ENCODE assay signal across 8 cellular contexts in genomic region chr13:44141725-44142539, GRCh38.
DNase-seq lines count a peak whose midpoint lies in the region; ATAC-seq and TF ChIP-seq lines count a peak whose summit lies in the region.

No MANE protein-coding gene starts in this region.

- in situ Hi-C loops in GM13977 (cut with MboI; ENCODE audit: low pct_unique_long_range_greater_than_20kb, low sequenced_read_pairs, unreplicated experiment): no loop called here

- intact Hi-C loops in uterus (cut with DNase I; ENCODE audit: low total_unique reads): loop anchor here (5.0 kb wide), 1 partner anchor 295 kb away; no protein-coding TSS in a partner anchor

- peak overlapping the region; percentile 89 for H3K4me3 Mint-ChIP-seq in T-helper 1 cell treated with Interleukin-12 subunit alpha and Interleukin-12 subunit beta and Interleukin-4 antibody, amounts not matched to agents 30 μg/mL and 1 μg/mL, for 36 hours

- peak; percentile 96 to 98 for TF ChIP-seq POLR2A in uterus (IDR thresholded peaks at IDR 0.05)

- no peaks in the 10 kb centered on the region for H3K9me3 ChIP-seq in right atrium auricular region
- H3K9me3 ChIP-seq in uterus: no peaks in the 10 kb centered on the region

- H3K4me1 ChIP-seq in right atrium auricular region (peaks cover 0 to 22% of the 10 kb centered on the region in 2 donors), uterus (no peaks in the 10 kb centered on the region)

- peak; percentile 100 for ATAC-seq in HG02840 (IDR thresholded peaks at IDR 0.05; ENCODE audit: low FRiP score, unreplicated experiment)

- H3K9me3 Mint-ChIP-seq in T-helper 1 cell treated with Interleukin-12 subunit alpha and Interleukin-12 subunit beta and Interleukin-4 antibody, amounts not matched to agents 30 μg/mL and 1 μg/mL, for 36 hours: no peaks in the 10 kb centered on the region

- H3K27ac ChIP-seq in angular gyrus (ENCODE audit: low read depth, low read length) (peak overlapping the region; percentile 100), right atrium auricular region (peak overlapping the region; percentile 92 to 94), uterus (peak overlapping the region; percentile 95 to 99)

- H3K4me3 ChIP-seq in right atrium auricular region (peak overlapping the region; percentile 56 to 57), uterus (peak overlapping the region; percentile 60 to 64)

- H3K36me3 Mint-ChIP-seq in T-helper 1 cell treated with Interleukin-12 subunit alpha and Interleukin-12 subunit beta and Interleukin-4 antibody, amounts not matched to agents 30 μg/mL and 1 μg/mL, for 36 hours (ENCODE audit: low read depth): no peaks in the 10 kb centered on the region

- H3K36me3 ChIP-seq in right atrium auricular region (no peaks in the 10 kb centered on the region), uterus (no peaks in the 10 kb centered on the region)

- peak overlapping the region; percentile 67 for H3K27ac Mint-ChIP-seq in T-helper 1 cell treated with Interleukin-12 subunit alpha and Interleukin-12 subunit beta and Interleukin-4 antibody, amounts not matched to agents 30 μg/mL and 1 μg/mL, for 36 hours

- H3K4me1 Mint-ChIP-seq in T-helper 1 cell treated with Interleukin-12 subunit alpha and Interleukin-12 subunit beta and Interleukin-4 antibody, amounts not matched to agents 30 μg/mL and 1 μg/mL, for 36 hours (ENCODE audit: low read depth): peaks cover 12% of the 10 kb centered on the region

- DNase-seq in GM13977 (ENCODE audit: low spot score) (peak; percentile 99), NCI-H1436 (lab: John Stamatoyannopoulos, UW) (peak; percentile 58), right atrium auricular region (ENCODE audit: low spot score) (peak; percentile 98), pulmonary artery endothelial cell (ENCODE audit: low read depth, low spot score) (peak; percentile 79), uterus (peak; percentile 96 to 99)

- TF ChIP-seq CTCF in GM13977 (IDR thresholded peaks at IDR 0.05; ENCODE audit: extremely low read depth, insufficient read depth, missing control alignments) (no peak), right atrium auricular region (IDR thresholded peaks at IDR 0.05) (no peak), uterus (IDR thresholded peaks at IDR 0.05) (peak in 2 of 4 experiments; percentile 23 to 52)

- H3K27me3 Mint-ChIP-seq in T-helper 1 cell treated with Interleukin-12 subunit alpha and Interleukin-12 subunit beta and Interleukin-4 antibody, amounts not matched to agents 30 μg/mL and 1 μg/mL, for 36 hours (ENCODE audit: low read depth): peaks cover 44% of the 10 kb centered on the region

- H3K27me3 ChIP-seq in right atrium auricular region: no peaks in the 10 kb centered on the region
- no peaks in the 10 kb centered on the region for H3K27me3 ChIP-seq in uterus

Comparison
In these comparisons a context has a peak if more than half of its experiments do, and no peak if none do; other contexts are left out.
1. Peak in every context shown above with its lines: DNase-seq, ATAC-seq, H3K4me3 ChIP-seq and H3K27ac ChIP-seq.